20 cellular contexts compared by ENCODE assay signal in the genomic region with DNA sequence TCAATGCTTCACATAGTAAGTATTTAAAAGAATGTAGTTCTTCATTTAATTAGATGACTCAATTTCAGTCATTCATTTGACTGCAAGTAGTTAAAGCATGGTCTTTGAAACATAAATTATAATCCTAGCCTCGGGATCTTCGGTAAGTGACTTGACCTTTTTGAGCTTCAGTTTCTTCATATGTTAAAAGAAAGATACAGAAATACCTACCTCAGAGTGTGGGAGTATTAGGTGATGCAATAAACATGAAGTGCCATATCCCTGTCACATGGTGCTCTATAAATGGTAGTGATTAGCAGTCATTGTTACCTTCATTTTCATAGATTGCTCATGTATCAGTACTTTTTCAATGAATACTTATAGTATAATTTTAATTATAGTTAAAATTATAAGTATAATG.
"Had no signal": no experiment of that assay in that cellular context is flagged by ENCODE, and none has a peak within 500 bp of the region (broad histone marks: within the 10 kb centered on the region; RNA-seq: fewer than 3 reads in every experiment).

No MANE protein-coding gene starts in this region.

- H3K36me3 ChIP-seq: prostate gland, uterus had no signal

- H2AFZ ChIP-seq: hepatocyte, parathyroid adenoma had no signal

- DNase-seq: dermis blood vessel endothelial cell; erythroblast; foreskin keratinocyte; head of caudate nucleus; kidney glomerular epithelial cell; mesendoderm; naive B cell; retina; spleen; stimulated activated CD4-positive, alpha-beta T cell treated with anti-CD3 and anti-CD28 coated beads, Interleukin-15, amount 100 ng/mL, for 24 hours; stimulated activated CD4-positive, alpha-beta T cell treated with anti-CD3 and anti-CD28 coated beads, Interleukin-1b, Interleukin-23, amount 100 ng/mL, for 48 hours; stimulated activated CD4-positive, alpha-beta T cell treated with anti-CD3 and anti-CD28 coated beads, Interleukin-4, amount 100 ng/mL, for 24 hours; tibial artery; upper lobe of left lung; uterus had no signal

- H3K4me3 ChIP-seq: hepatocyte, prostate gland, spleen, tibial artery, upper lobe of left lung, uterus had no signal

- H3K79me2 ChIP-seq: hepatocyte, parathyroid adenoma had no signal

- H3K4me1 ChIP-seq: foreskin keratinocyte, prostate gland, spleen, tibial artery, upper lobe of left lung, uterus had no signal

- ATAC-seq: foreskin keratinocyte; sciatic nerve; stimulated activated memory B cell treated with anti-CD40 and anti-IgM and Interleukin-4, amounts not matched to agents 10 μg/mL and 1 μg/mL and 100 μg/mL, for 72 hours had no signal

- H3K9me3 ChIP-seq: prostate gland, spleen, tibial artery, upper lobe of left lung, uterus had no signal

- H3K27ac ChIP-seq: foreskin keratinocyte, hepatocyte, parathyroid adenoma, prostate gland, spleen, tibial artery, upper lobe of left lung, uterus had no signal

- H3K9ac ChIP-seq: parathyroid adenoma had no signal

- H3K4me2 ChIP-seq: hepatocyte had no signal

- H3K27me3 ChIP-seq: foreskin keratinocyte, hepatocyte, spleen, tibial artery, upper lobe of left lung, uterus had no signal
